In the genomic region with DNA sequence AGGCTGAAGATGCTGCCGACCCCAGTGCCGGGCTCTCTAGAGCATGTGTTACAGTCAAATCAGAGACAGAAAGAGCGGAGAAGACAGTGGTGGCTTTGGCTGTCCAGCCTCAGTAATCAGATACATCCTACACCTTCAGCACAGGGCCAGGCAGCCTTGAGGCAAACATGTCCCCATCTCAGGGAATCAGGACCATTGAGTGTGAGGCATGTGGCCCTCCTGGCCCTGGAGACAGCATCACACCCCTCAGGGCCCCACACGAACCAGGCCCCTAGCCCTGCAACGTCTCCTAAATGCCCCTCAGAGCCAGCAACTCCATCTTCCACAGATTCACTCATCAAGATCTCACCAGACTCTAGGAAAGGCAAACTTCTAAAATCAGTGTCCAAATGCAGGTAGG, we compare ENCODE assay signal across 19 cellular contexts.
"Had no signal": no experiment of that assay in that cellular context is flagged by ENCODE, and none has a peak within 500 bp of the region (broad histone marks: within the 10 kb centered on the region; RNA-seq: fewer than 3 reads in every experiment).

No MANE protein-coding gene starts in this region.

- H3K9me3 ChIP-seq: thyroid gland, upper lobe of right lung, vagina had no signal

- ATAC-seq: left colon; left ventricle myocardium superior; right cardiac atrium; stimulated activated naive B cell treated with anti-CD40 and anti-IgM and Interleukin-4, amounts not matched to agents 10 μg/mL and 1 μg/mL and 100 μg/mL, for 72 hours; stimulated activated naive CD8-positive, alpha-beta T cell treated with anti-CD3 and anti-CD28 coated beads, Interleukin-15, amount 100 ng/mL, for 72 hours; upper lobe of right lung had no signal

- H3K4me3 ChIP-seq: hepatocyte, lung, smooth muscle cell, thyroid gland, upper lobe of right lung, vagina had no signal

- H3K36me3 Mint-ChIP-seq: natural killer cell treated with Interleukin-12 subunit alpha and Interleukin-12 subunit beta and Interleukin-15 and Interleukin-18, amount 100 ng/mL, for 72 hours had no signal

- H3K4me1 Mint-ChIP-seq: stimulated activated naive CD8-positive, alpha-beta T cell treated with anti-CD3 and anti-CD28 coated beads, Interleukin-15, amount 100 ng/mL, for 72 hours had no signal

- H3K27ac Mint-ChIP-seq: endodermal cell; natural killer cell treated with Interleukin-12 subunit alpha and Interleukin-12 subunit beta and Interleukin-15 and Interleukin-18, amount 100 ng/mL, for 72 hours; stimulated activated naive B cell treated with anti-CD40 and anti-IgM and Interleukin-4, amounts not matched to agents 10 μg/mL and 1 μg/mL and 100 μg/mL, for 72 hours; stimulated activated naive CD8-positive, alpha-beta T cell treated with anti-CD3 and anti-CD28 coated beads, Interleukin-15, amount 100 ng/mL, for 72 hours had no signal

- H2AFZ ChIP-seq: hepatocyte had no signal

- H3K27ac ChIP-seq: hepatocyte, thyroid gland, upper lobe of right lung, vagina had no signal

- H3K27me3 Mint-ChIP-seq: stimulated activated naive CD8-positive, alpha-beta T cell treated with anti-CD3 and anti-CD28 coated beads, Interleukin-15, amount 100 ng/mL, for 72 hours had no signal

- H3K27me3 ChIP-seq: hepatocyte, thyroid gland, upper lobe of right lung, vagina had no signal

- H3K4me3 Mint-ChIP-seq: endodermal cell; natural killer cell treated with Interleukin-12 subunit alpha and Interleukin-12 subunit beta and Interleukin-15 and Interleukin-18, amount 100 ng/mL, for 72 hours; stimulated activated naive B cell treated with anti-CD40 and anti-IgM and Interleukin-4, amounts not matched to agents 10 μg/mL and 1 μg/mL and 100 μg/mL, for 72 hours; stimulated activated naive CD8-positive, alpha-beta T cell treated with anti-CD3 and anti-CD28 coated beads, Interleukin-15, amount 100 ng/mL, for 72 hours had no signal

- DNase-seq: effector CD4-positive, alpha-beta T cell; endodermal cell; foreskin melanocyte; left colon; left ventricle myocardium superior; mesenchymal stem cell; midbrain; right cardiac atrium; stimulated activated CD4-positive, alpha-beta T cell treated with anti-CD3 and anti-CD28 coated beads, Interleukin-4, amount 100 ng/mL, for 24 hours; stimulated activated naive B cell treated with anti-CD40 and anti-IgM and Interleukin-4, amounts not matched to agents 10 μg/mL and 1 μg/mL and 100 μg/mL, for 72 hours; stimulated activated naive CD8-positive, alpha-beta T cell treated with anti-CD3 and anti-CD28 coated beads, Interleukin-15, amount 100 ng/mL, for 72 hours; substantia nigra; thyroid gland; upper lobe of right lung had no signal

- H3K4me2 ChIP-seq: hepatocyte, smooth muscle cell had no signal

- H3K9me3 Mint-ChIP-seq: endodermal cell; natural killer cell treated with Interleukin-12 subunit alpha and Interleukin-12 subunit beta and Interleukin-15 and Interleukin-18, amount 100 ng/mL, for 72 hours; stimulated activated naive B cell treated with anti-CD40 and anti-IgM and Interleukin-4, amounts not matched to agents 10 μg/mL and 1 μg/mL and 100 μg/mL, for 72 hours; stimulated activated naive CD8-positive, alpha-beta T cell treated with anti-CD3 and anti-CD28 coated beads, Interleukin-15, amount 100 ng/mL, for 72 hours had no signal
